In genomic region chr12:64635356-64635998, GRCh38 we compare ENCODE assay signal across 1 cellular context.
TF ChIP-seq lines count a peak whose summit lies in the region.

No MANE protein-coding gene starts in this region.

TF ChIP-seq in GM23338, 12 proteins besides CTCF, POLR2A, EP300 and RAD21 (continued from another document):
- TF ChIP-seq ZNF462 (CRISPR knock-in tag; IDR thresholded peaks at IDR 0.05) (no peak), POLR2AphosphoS5 (IDR thresholded peaks at IDR 0.05; ENCODE audit: low read depth) (no peak), NANOG (IDR thresholded peaks at IDR 0.05; ENCODE audit: borderline replicate concordance) (no peak), JUNB (IDR thresholded peaks at IDR 0.05; ENCODE audit: unreplicated experiment) (no peak), STAT1 (IDR thresholded peaks at IDR 0.05; ENCODE audit: unreplicated experiment) (no peak), CREB1 (CRISPR knock-in tag; IDR thresholded peaks at IDR 0.05; ENCODE audit: low read depth) (no peak), REST (IDR thresholded peaks at IDR 0.05; ENCODE audit: unreplicated experiment) (no peak)
